ENCODE assay signal across 8 cellular contexts in the genomic region with DNA sequence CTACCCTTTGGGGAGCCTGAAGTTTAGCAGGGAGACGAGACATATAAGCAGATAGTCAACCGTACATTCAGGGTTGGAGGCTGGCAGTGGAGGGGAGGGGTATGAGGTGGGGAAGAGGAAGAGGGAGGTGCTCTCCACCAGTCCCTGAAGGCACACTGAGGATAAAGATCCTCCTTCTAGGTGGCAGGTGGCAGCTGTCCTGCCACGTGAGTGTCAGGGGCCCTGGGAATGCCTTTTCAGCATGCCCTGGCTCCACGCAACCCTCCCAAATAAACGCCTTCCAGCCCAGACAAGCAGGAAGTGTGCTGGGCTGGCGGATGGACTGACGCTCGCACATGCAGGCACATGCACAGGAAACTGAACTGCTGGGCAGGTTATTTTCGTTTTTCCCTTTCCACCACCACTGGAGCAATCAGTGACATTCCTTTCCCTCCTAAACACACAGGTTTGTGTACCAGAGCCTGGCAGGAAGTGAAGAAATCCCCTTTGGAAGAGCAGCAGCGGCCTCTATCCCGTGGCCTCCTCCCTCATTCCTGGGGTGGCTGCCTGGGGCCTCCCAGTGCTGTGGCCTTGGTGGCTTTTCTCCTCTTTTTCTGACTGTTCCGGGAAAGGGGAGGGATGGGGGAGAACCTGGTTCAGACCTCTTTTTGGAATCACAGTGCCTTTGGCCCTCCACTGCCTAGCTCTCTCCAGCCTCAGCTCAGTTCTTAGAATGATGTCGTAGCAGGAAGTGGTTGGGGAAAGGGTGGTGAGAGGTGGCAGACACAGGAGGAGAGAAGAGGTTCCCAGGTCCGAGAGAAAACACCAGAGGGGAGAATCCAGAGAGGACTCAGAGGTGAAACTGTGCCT.
DNase-seq lines count a peak whose midpoint lies in the region; ATAC-seq lines count a peak whose summit lies in the region.

No MANE protein-coding gene starts in this region.

- intact Hi-C loops in left colon (cut with DNase I, micrococcal nuclease): no loop called here

- H3K27me3 Mint-ChIP-seq in activated naive CD8-positive, alpha-beta T cell treated with anti-CD3 and anti-CD28 coated beads, Interleukin-2, amount 50 U/mL, for 24 hours: no peaks in the 10 kb centered on the region

- H3K9me3 Mint-ChIP-seq in activated naive CD8-positive, alpha-beta T cell treated with anti-CD3 and anti-CD28 coated beads, Interleukin-2, amount 50 U/mL, for 24 hours: no peaks in the 10 kb centered on the region

- H3K4me1 Mint-ChIP-seq in activated naive CD8-positive, alpha-beta T cell treated with anti-CD3 and anti-CD28 coated beads, Interleukin-2, amount 50 U/mL, for 24 hours: peaks cover 37% of the 10 kb centered on the region

- H3K36me3 Mint-ChIP-seq in activated naive CD8-positive, alpha-beta T cell treated with anti-CD3 and anti-CD28 coated beads, Interleukin-2, amount 50 U/mL, for 24 hours (ENCODE audit: low read depth): no peaks in the 10 kb centered on the region

- ATAC-seq in activated naive CD8-positive, alpha-beta T cell treated with anti-CD3 and anti-CD28 coated beads, Interleukin-2, amount 50 U/mL, for 24 hours: peak; percentile 72
- ATAC-seq in left colon (peak; percentile 68), HG03432 (IDR thresholded peaks at IDR 0.05; ENCODE audit: unreplicated experiment) (no peak)

- DNase-seq in activated gamma-delta T cell treated with Interleukin-2 at 50 U/mL for 16 hours: peak; percentile 8
- no peak for DNase-seq in activated gamma-delta T cell (lab: John Stamatoyannopoulos, UW)
- peak; percentile 13 for DNase-seq in activated naive CD8-positive, alpha-beta T cell treated with anti-CD3 and anti-CD28 coated beads, Interleukin-2, amount 50 U/mL, for 24 hours
- peak; percentile 40 for DNase-seq in left colon
- peak; percentile 1 for DNase-seq in stimulated activated CD8-positive, alpha-beta memory T cell treated with anti-CD3 and anti-CD28 coated beads, Interleukin-12 subunit alpha, Interleukin-12 subunit beta, amount 100 ng/mL, for 1 hour (ENCODE audit: low read depth)
- no peak for DNase-seq in NCI-H2227 treated with DMSO at 0.1 percent for 48 hours (lab: John Stamatoyannopoulos, UW)
- no peak for DNase-seq in GM19240 (ENCODE audit: insufficient read length, low spot score)

- peak overlapping the region; percentile 87 for H3K27ac Mint-ChIP-seq in activated naive CD8-positive, alpha-beta T cell treated with anti-CD3 and anti-CD28 coated beads, Interleukin-2, amount 50 U/mL, for 24 hours

- no peak overlapping the region for H3K4me3 Mint-ChIP-seq in activated naive CD8-positive, alpha-beta T cell treated with anti-CD3 and anti-CD28 coated beads, Interleukin-2, amount 50 U/mL, for 24 hours

Comparison
In these comparisons a context has a peak if more than half of its experiments do, and no peak if none do; other contexts are left out.
1. DNase-seq: peak in activated gamma-delta T cell treated with Interleukin-2 at 50 U/mL for 16 hours (single experiment), activated naive CD8-positive, alpha-beta T cell treated with anti-CD3 and anti-CD28 coated beads, Interleukin-2, amount 50 U/mL, for 24 hours (single experiment), left colon (2 of 2) and stimulated activated CD8-positive, alpha-beta memory T cell treated with anti-CD3 and anti-CD28 coated beads, Interleukin-12 subunit alpha, Interleukin-12 subunit beta, amount 100 ng/mL, for 1 hour (single experiment); none in activated gamma-delta T cell (single experiment), NCI-H2227 treated with DMSO at 0.1 percent for 48 hours (single experiment) and GM19240 (single experiment).